1 cellular context compared by ENCODE assay signal in the genomic region with DNA sequence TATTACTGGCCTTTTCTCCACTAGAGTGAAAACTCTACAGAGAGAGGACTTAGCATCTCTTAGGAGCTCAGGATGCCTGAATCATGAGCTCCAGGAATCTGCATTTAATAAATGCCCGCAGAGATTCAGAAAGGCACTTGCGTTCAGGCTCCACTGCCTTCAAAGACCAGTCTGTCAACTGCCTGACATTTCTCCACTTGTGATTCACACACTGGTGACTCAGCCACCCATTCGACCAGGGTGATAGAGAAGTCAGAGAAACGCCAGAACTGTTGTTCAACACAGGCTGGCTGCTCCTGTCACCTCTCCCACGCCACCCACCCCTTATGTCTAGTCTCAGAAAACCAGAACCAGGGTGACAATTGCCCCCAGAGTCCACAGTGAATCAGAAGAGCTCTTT.
TF ChIP-seq lines count a peak whose summit lies in the region.

No MANE protein-coding gene starts in this region.

TF ChIP-seq in liver, 16 proteins besides CTCF, POLR2A, EP300 and RAD21 (continued from another document):
- TF ChIP-seq, protein P1, sequence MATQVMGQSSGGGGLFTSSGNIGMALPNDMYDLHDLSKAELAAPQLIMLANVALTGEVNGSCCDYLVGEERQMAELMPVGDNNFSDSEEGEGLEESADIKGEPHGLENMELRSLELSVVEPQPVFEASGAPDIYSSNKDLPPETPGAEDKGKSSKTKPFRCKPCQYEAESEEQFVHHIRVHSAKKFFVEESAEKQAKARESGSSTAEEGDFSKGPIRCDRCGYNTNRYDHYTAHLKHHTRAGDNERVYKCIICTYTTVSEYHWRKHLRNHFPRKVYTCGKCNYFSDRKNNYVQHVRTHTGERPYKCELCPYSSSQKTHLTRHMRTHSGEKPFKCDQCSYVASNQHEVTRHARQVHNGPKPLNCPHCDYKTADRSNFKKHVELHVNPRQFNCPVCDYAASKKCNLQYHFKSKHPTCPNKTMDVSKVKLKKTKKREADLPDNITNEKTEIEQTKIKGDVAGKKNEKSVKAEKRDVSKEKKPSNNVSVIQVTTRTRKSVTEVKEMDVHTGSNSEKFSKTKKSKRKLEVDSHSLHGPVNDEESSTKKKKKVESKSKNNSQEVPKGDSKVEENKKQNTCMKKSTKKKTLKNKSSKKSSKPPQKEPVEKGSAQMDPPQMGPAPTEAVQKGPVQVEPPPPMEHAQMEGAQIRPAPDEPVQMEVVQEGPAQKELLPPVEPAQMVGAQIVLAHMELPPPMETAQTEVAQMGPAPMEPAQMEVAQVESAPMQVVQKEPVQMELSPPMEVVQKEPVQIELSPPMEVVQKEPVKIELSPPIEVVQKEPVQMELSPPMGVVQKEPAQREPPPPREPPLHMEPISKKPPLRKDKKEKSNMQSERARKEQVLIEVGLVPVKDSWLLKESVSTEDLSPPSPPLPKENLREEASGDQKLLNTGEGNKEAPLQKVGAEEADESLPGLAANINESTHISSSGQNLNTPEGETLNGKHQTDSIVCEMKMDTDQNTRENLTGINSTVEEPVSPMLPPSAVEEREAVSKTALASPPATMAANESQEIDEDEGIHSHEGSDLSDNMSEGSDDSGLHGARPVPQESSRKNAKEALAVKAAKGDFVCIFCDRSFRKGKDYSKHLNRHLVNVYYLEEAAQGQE (IDR thresholded peaks at IDR 0.05) = no peak
- TF ChIP-seq FOXA2 (IDR thresholded peaks at IDR 0.05) = no peak
- no peak for TF ChIP-seq HNF4G (IDR thresholded peaks at IDR 0.05)
- no peak for TF ChIP-seq SP1 (IDR thresholded peaks at IDR 0.05)
- no peak for TF ChIP-seq FOXA1 (IDR thresholded peaks at IDR 0.05)
- TF ChIP-seq, protein P2, sequence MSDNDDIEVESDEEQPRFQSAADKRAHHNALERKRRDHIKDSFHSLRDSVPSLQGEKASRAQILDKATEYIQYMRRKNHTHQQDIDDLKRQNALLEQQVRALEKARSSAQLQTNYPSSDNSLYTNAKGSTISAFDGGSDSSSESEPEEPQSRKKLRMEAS (IDR thresholded peaks at IDR 0.05) = no peak
- no peak for TF ChIP-seq JUND (IDR thresholded peaks at IDR 0.05)
- TF ChIP-seq, protein P3, sequence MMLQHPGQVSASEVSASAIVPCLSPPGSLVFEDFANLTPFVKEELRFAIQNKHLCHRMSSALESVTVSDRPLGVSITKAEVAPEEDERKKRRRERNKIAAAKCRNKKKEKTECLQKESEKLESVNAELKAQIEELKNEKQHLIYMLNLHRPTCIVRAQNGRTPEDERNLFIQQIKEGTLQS (IDR thresholded peaks at IDR 0.05) = no peak
- TF ChIP-seq NR2F2 (IDR thresholded peaks at IDR 0.05) = no peak
- TF ChIP-seq TAF1 (conservative IDR thresholded peaks at IDR 0.05) = no peak
- TF ChIP-seq YY1 (IDR thresholded peaks at IDR 0.05) = no peak
- no peak for TF ChIP-seq HNF4A (conservative IDR thresholded peaks at IDR 0.05)
